In the genomic region with DNA sequence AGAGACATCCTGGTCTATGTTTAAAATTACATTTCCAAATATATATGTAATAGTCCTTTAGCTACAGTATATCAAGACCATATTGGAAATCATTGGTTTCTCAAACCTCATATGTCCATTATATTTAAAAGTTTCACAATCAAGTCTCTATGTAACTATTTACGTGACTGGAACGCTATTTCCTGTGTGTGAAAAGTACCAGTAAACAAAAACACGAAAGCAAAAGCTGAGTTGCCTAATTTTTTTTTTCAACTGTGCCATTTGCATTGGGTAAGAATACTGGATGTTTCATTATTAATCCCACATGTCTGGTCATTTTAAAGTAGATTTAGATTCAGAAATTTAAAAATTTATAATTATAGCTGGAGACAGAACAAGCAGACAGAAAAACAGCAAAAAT, we compare ENCODE assay signal across 26 cellular contexts.
DNase-seq lines count a peak whose midpoint lies in the region; ATAC-seq and TF ChIP-seq lines count a peak whose summit lies in the region.
"Had no signal": no experiment of that assay in that cellular context is flagged by ENCODE, and none has a peak within 500 bp of the region (broad histone marks: within the 10 kb centered on the region; RNA-seq: fewer than 3 reads in every experiment).

No MANE protein-coding gene starts in this region.

- 47 to 53% methylated on average over 3 of the region's 3 CpGs for WGBS in GM23248 (ENCODE audit: low coverage in 1 of 2, low lambda C conversion rate in 2 of 2, missing lambda C conversion rate in 2 of 2), 2 experiments
- whole genome bisulfite sequencing in heart right ventricle, 2 donors: 86 to 92% methylated on average over 3 of the region's 3 CpGs

- ATAC-seq in heart right ventricle (no peak), GM21447 (IDR thresholded peaks at IDR 0.05; ENCODE audit: unreplicated experiment) (no peak)
- ATAC-seq: CD8-positive, alpha-beta T cell; HepG2; K562 had no signal

- H3F3A ChIP-seq in GM23248 (ENCODE audit: insufficient read depth): no peaks in the 10 kb centered on the region

- intact Hi-C loops in colonic mucosa (cut with DNase I): no loop called here
- intact Hi-C loops in heart right ventricle (cut with DNase I): no loop called here

- no peak for TF ChIP-seq CTCF in AG09319 (IDR thresholded peaks at IDR 0.05; ENCODE audit: low read depth, low read length)
- TF ChIP-seq CTCF in fibroblast of villous mesenchyme (IDR thresholded peaks at IDR 0.05; ENCODE audit: insufficient read depth, low read depth, low read length): no peak
- no peak for TF ChIP-seq CTCF in colonic mucosa (IDR thresholded peaks at IDR 0.05)
- no peak for TF ChIP-seq CTCF in heart right ventricle (IDR thresholded peaks at IDR 0.05)

- in situ Hi-C loops in GM23248 (cut with MboI) (no loop called here), SK-MEL-5 (cut with HindIII; ENCODE audit: low pct_unique_long_range_greater_than_20kb, low sequenced_read_pairs) (no loop called here)

- no peaks in the 10 kb centered on the region for H3K36me3 ChIP-seq in GM23248 (ENCODE audit: low read depth)
- H3K36me3 ChIP-seq in colonic mucosa: no peaks in the 10 kb centered on the region
- no peaks in the 10 kb centered on the region for H3K36me3 ChIP-seq in heart right ventricle

- no peaks in the 10 kb centered on the region for H3K79me2 ChIP-seq in GM23248 (ENCODE audit: insufficient read depth)

- H3K9ac ChIP-seq in GM23248: no peak overlapping the region
- H3K9ac ChIP-seq in colonic mucosa (ENCODE audit: low read depth in 2 of 2, low read length in 2 of 2): no peak overlapping the region

- no peaks in the 10 kb centered on the region for H4K20me1 ChIP-seq in GM23248 (ENCODE audit: insufficient read depth)

- H3K4me1 ChIP-seq in GM23248 (ENCODE audit: insufficient read depth): peaks cover 8% of the 10 kb centered on the region; the same call in 1 of the 2 replicates
- H3K4me1 ChIP-seq in colonic mucosa: no peaks in the 10 kb centered on the region
- no peaks in the 10 kb centered on the region for H3K4me1 ChIP-seq in heart right ventricle
- H3K4me1 ChIP-seq: Caco-2 had no signal

- H3K27ac ChIP-seq in GM23248 (no peak overlapping the region), colonic mucosa (no peak overlapping the region), heart right ventricle (no peak overlapping the region)
- H3K27ac ChIP-seq: C4-2B, RWPE1 had no signal

- H2AFZ ChIP-seq in GM23248: no peak overlapping the region

- peak; percentile 41 for DNase-seq in AG09319 (ENCODE audit: extremely low read depth, low read depth)
- peak; percentile 30 for DNase-seq in GM23248
- DNase-seq in SK-MEL-5 (ENCODE audit: low read depth, low spot score): peak; percentile 7
- peak; percentile 86 for DNase-seq in fibroblast of villous mesenchyme (ENCODE audit: low read depth)
- DNase-seq in colonic mucosa: no peak
- no peak for DNase-seq in heart right ventricle
- DNase-seq in RPMI8226: no peak
- DNase-seq: 8988T; ACHN; Caco-2; CD8-positive, alpha-beta T cell; Kasumi-1; MV-4-11; NCI-H1105; NCI-H1436 treated with DMSO at 0.1 percent for 48 hours; NCI-H187 treated with DMSO at 0.1 percent for 48 hours; NCI-H2107; NCI-H524 treated with DMSO at 0.1 percent for 48 hours; NCI-H774; NK-92 treated with Interleukin-12 subunit alpha and Interleukin-12 subunit beta, amount 100 ng/mL, for 24 hours; SHP77 had no signal

- no peaks in the 10 kb centered on the region for H3K9me3 ChIP-seq in GM23248 (ENCODE audit: low read depth)
- no peaks in the 10 kb centered on the region for H3K9me3 ChIP-seq in colonic mucosa
- no peaks in the 10 kb centered on the region for H3K9me3 ChIP-seq in heart right ventricle
- H3K9me3 ChIP-seq: Caco-2 had no signal

- H3K9me2 ChIP-seq in GM23248 (ENCODE audit: insufficient read depth): no peaks in the 10 kb centered on the region

- H3K4me3 ChIP-seq in GM23248 (no peak overlapping the region), fibroblast of villous mesenchyme (ENCODE audit: low read depth, low read length) (no peak overlapping the region), colonic mucosa (no peak overlapping the region), heart right ventricle (no peak overlapping the region)
- H3K4me3 ChIP-seq: K562 had no signal

- H3K4me2 ChIP-seq in GM23248 (ENCODE audit: unreplicated experiment): no peak overlapping the region

- H3K27me3 ChIP-seq in GM23248 (replicated peaks; ENCODE audit: insufficient read depth): no peaks in the 10 kb centered on the region
- no peaks in the 10 kb centered on the region for H3K27me3 ChIP-seq in colonic mucosa
- H3K27me3 ChIP-seq in heart right ventricle: no peaks in the 10 kb centered on the region

Comparison
In these comparisons a context has a peak if more than half of its experiments do, and no peak if none do; other contexts are left out.
1. DNase-seq: peak in AG09319 (single experiment), GM23248 (single experiment), SK-MEL-5 (single experiment) and fibroblast of villous mesenchyme (single experiment); none in colonic mucosa (single experiment), heart right ventricle (0 of 2) and RPMI8226 (single experiment).